ENCODE assay signal across 5 cellular contexts in genomic region chr20:12250661-12251060, GRCh38.
A peak's percentile ranks its signal among the peaks of the same experiment; 100 is the strongest.
TF ChIP-seq lines count a peak whose summit lies in the region.

No MANE protein-coding gene starts in this region.

TF ChIP-seq in HEK293, 187 proteins besides CTCF, POLR2A, EP300 and RAD21:
- TF ChIP-seq ZNF146 (tag by site-specific recombination; IDR thresholded peaks at IDR 0.05) = peak; percentile 52; the same call in 1 of the 2 replicates

TF ChIP-seq in SK-N-SH treated with all-trans-retinoic acid at 6 μM for 48 hours, 23 proteins besides CTCF, POLR2A, EP300 and RAD21:
- TF ChIP-seq ZNF8 (CRISPR knock-in tag; IDR thresholded peaks at IDR 0.05) = peak; percentile 55; the same call in 1 of the 2 replicates
TF ChIP-seq in SK-N-SH treated with all-trans-retinoic acid at 6 μM for 48 hours: peak in this region for 1; not testable (repeated sequence) for 22.

TF ChIP-seq in K562, 482 proteins besides CTCF, POLR2A, EP300 and RAD21:
- peak; percentile 17 for TF ChIP-seq ZNF146 (CRISPR knock-in tag; IDR thresholded peaks at IDR 0.05; ENCODE audit: unreplicated experiment)
TF ChIP-seq in K562: peak in this region for 1; not testable (repeated sequence) for 481.

TF ChIP-seq in H1, 55 proteins besides CTCF, POLR2A, EP300 and RAD21:
- peak; percentile 57 for TF ChIP-seq KDM1A (IDR thresholded peaks at IDR 0.05; ENCODE audit: borderline replicate concordance, low read length)

TF ChIP-seq in HepG2, 621 proteins besides CTCF, POLR2A, EP300 and RAD21:
- TF ChIP-seq MNT (IDR thresholded peaks at IDR 0.05) = 0 out of 2 replicates have a peak, but pooled peaks have one; percentile 44
